13 cellular contexts compared by ENCODE assay signal in the genomic region with DNA sequence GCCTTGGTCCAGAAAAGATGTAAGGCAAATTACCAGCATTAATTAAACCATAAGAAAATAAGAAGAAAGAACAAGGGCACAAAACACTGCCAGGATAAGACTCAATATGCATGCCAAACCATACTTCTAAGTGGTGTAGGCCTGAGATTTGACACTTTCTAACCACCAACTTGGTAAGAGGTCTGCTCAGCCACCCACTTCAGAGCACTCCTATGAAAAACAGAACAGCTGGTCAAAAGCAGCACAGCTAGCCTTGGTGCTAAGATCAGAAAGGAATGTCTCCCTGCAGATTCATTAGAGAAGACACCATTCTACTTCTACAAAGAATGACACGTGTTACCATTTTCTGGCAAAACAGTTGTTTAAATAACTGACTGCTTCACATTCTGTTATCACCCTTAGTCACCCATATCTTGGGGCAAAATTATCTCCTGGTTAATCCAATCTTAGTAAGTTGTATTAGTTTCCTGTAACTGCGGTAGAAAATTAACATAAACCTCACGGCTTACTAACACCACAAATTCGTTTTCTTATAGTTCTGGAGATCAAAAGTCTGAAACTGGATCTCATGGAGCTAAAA. TPM values are rescaled to one million over a fixed set of nuclear protein-coding genes. Genes with fewer than 3 reads are reported as not detected.
DNase-seq lines count a peak whose midpoint lies in the region; ATAC-seq, FAIRE-seq and TF ChIP-seq lines count a peak whose summit lies in the region.
"Had no signal": no experiment of that assay in that cellular context is flagged by ENCODE, and none has a peak within 500 bp of the region (broad histone marks: within the 10 kb centered on the region; RNA-seq: fewer than 3 reads in every experiment).

No MANE protein-coding gene starts in this region.

- peak in 1 of 3 donors; percentile 30 for DNase-seq in CD4-positive, CD25-positive, alpha-beta regulatory T cell
- DNase-seq in T-helper 17 cell (no peak), immature natural killer cell (peak; percentile 53 to 62 (median 61)), GOT3 (lab: John Stamatoyannopoulos, UW) (no peak), pancreas (no peak), right cardiac atrium (no peak)
- no peak for DNase-seq in central memory CD4-positive, alpha-beta T cell
- DNase-seq: activated effector memory CD4-positive, alpha-beta T cell treated with anti-CD3 and anti-CD28 coated beads, Interleukin-2, amount 50 U/mL, for 16 hours; caudate nucleus; kidney glomerular epithelial cell; NCI-H1105 treated with DMSO at 0.1 percent for 48 hours; PC-3 had no signal

- 68% methylated on average over 4 of the region's 4 CpGs for WGBS in pancreas, 2 donors
- WGBS in right cardiac atrium = 89% methylated on average over 4 of the region's 4 CpGs

- H3K36me3 Mint-ChIP-seq in CD4-positive, CD25-positive, alpha-beta regulatory T cell = peaks cover 10% of the 10 kb centered on the region
- H3K36me3 Mint-ChIP-seq in T-helper 17 cell (ENCODE audit: low read depth) = no peaks in the 10 kb centered on the region
- peaks cover 0 to 7% (median 0%) of the 10 kb centered on the region in 3 donors for H3K36me3 Mint-ChIP-seq in immature natural killer cell

- peaks cover 27 to 68% (median 57%) of the 10 kb centered on the region in 4 donors for H3K4me1 Mint-ChIP-seq in CD4-positive, CD25-positive, alpha-beta regulatory T cell
- H3K4me1 Mint-ChIP-seq in T-helper 17 cell (peaks cover 37% of the 10 kb centered on the region), immature natural killer cell (peaks cover 33 to 44% of the 10 kb centered on the region in 2 donors)

- H3K27me3 ChIP-seq in CD4-positive, CD25-positive, alpha-beta regulatory T cell (ENCODE audit: control insufficient read depth, insufficient read depth, low read length) = no peaks in the 10 kb centered on the region
- H3K27me3 ChIP-seq in pancreas (no peaks in the 10 kb centered on the region), right cardiac atrium (ENCODE audit: control insufficient read depth, insufficient read depth) (no peaks in the 10 kb centered on the region)

- no peaks in the 10 kb centered on the region for H3K36me3 ChIP-seq in CD4-positive, CD25-positive, alpha-beta regulatory T cell (ENCODE audit: control insufficient read depth, insufficient read depth, low read length)
- no peaks in the 10 kb centered on the region for H3K36me3 ChIP-seq in pancreas

- no peaks in the 10 kb centered on the region for H3K9me3 ChIP-seq in CD4-positive, CD25-positive, alpha-beta regulatory T cell (ENCODE audit: control insufficient read depth in 2 of 2, low read length in 2 of 2)
- H3K9me3 ChIP-seq in T-helper 17 cell (ENCODE audit: control insufficient read depth, low read length, poor library complexity, severe bottlenecking) (no peaks in the 10 kb centered on the region), pancreas (no peaks in the 10 kb centered on the region), right cardiac atrium (ENCODE audit: control insufficient read depth, low read length) (no peaks in the 10 kb centered on the region)

- H3K27me3 Mint-ChIP-seq in CD4-positive, CD25-positive, alpha-beta regulatory T cell = no peaks in the 10 kb centered on the region
- H3K27me3 Mint-ChIP-seq in T-helper 17 cell (no peaks in the 10 kb centered on the region), immature natural killer cell (ENCODE audit: low read depth in 3 of 3) (no peaks in the 10 kb centered on the region)

- intact Hi-C loops in pancreas (cut with DNase I) = no loop called here
- intact Hi-C loops in right cardiac atrium (cut with DNase I) = no loop called here

- peak in 1 of 2 donors; percentile 19 for ATAC-seq in CD4-positive, CD25-positive, alpha-beta regulatory T cell (ENCODE audit: low read depth in 2 of 2)
- ATAC-seq in GM18520 (IDR thresholded peaks at IDR 0.05; ENCODE audit: unreplicated experiment) (peak; percentile 77), T-helper 17 cell (peak; percentile 28), pancreas (no peak), right cardiac atrium (no peak)
- ATAC-seq: PC-3 had no signal

- TF ChIP-seq CTCF in pancreas (IDR thresholded peaks at IDR 0.05) = no peak

- FAIRE-seq in pancreas (lab: Jason Lieb, UNC) = no peak

- peaks cover 0 to 1% (median 0%) of the 10 kb centered on the region in 7 donors for H3K9me3 Mint-ChIP-seq in CD4-positive, CD25-positive, alpha-beta regulatory T cell
- peaks cover 0 to 2% (median 0%) of the 10 kb centered on the region in 6 donors for H3K9me3 Mint-ChIP-seq in immature natural killer cell

- H3K27ac Mint-ChIP-seq in CD4-positive, CD25-positive, alpha-beta regulatory T cell = peak overlapping the region in 2 of 3 donors; percentile 60 to 76
- peak overlapping the region; percentile 8 for H3K27ac Mint-ChIP-seq in T-helper 17 cell
- H3K27ac Mint-ChIP-seq in immature natural killer cell = peak overlapping the region in 4 of 6 donors; percentile 24 to 63 (median 48)

- H3K27ac ChIP-seq in CD4-positive, CD25-positive, alpha-beta regulatory T cell (ENCODE audit: insufficient read depth, low read length, poor library complexity, severe bottlenecking) = peak overlapping the region; percentile 34
- no peak overlapping the region for H3K27ac ChIP-seq in pancreas
- H3K27ac ChIP-seq in right cardiac atrium (ENCODE audit: low read length) = no peak overlapping the region

- H3K4me1 ChIP-seq in CD4-positive, CD25-positive, alpha-beta regulatory T cell (ENCODE audit: control insufficient read depth, insufficient read depth, low read length, poor library complexity, severe bottlenecking) = peaks cover 45% of the 10 kb centered on the region
- H3K4me1 ChIP-seq in pancreas (peaks cover 0 to 6% (median 0%) of the 10 kb centered on the region in 3 donors), right cardiac atrium (ENCODE audit: control insufficient read depth, insufficient read depth, low read length) (no peaks in the 10 kb centered on the region)

- H3K4me3 ChIP-seq in CD4-positive, CD25-positive, alpha-beta regulatory T cell (ENCODE audit: low read depth, low read length) = peak overlapping the region; percentile 42
- H3K4me3 ChIP-seq in pancreas (no peak overlapping the region), right cardiac atrium (ENCODE audit: low read length) (no peak overlapping the region)

- H3K4me3 Mint-ChIP-seq in CD4-positive, CD25-positive, alpha-beta regulatory T cell = peak overlapping the region; percentile 2 to 22 (median 2)
- H3K4me3 Mint-ChIP-seq in T-helper 17 cell (peak overlapping the region; percentile 21), immature natural killer cell (peak overlapping the region; percentile 24 to 67 (median 42))

RNA-seq across cellular contexts. Expression of a gene that starts 13.2 kb away (rescaled TPM):
- total RNA-seq in CD4-positive, CD25-positive, alpha-beta regulatory T cell = 38.2 TPM
- 10 to 100 TPM; 20.9 to 29.1 (median 24.6) TPM for polyA plus RNA-seq in CD4-positive, CD25-positive, alpha-beta regulatory T cell
- total RNA-seq in T-helper 17 cell = 10 to 100 TPM; 35.4 to 42.0 TPM
- 10 to 100 TPM; 11.1 to 19.0 (median 16.6) TPM for polyA plus RNA-seq in immature natural killer cell
- 1 to 10 TPM; 2.5 to 3.5 (median 3.2) TPM for total RNA-seq in pancreas
- polyA plus RNA-seq in pancreas = 1 to 10 TPM in 1 of 2 donors, under 1 TPM in 1; 0.95 to 1.1 TPM
- 10 to 100 TPM in 3 of 4 donors, 1 to 10 TPM in 1; 9.9 to 15.5 (median 13.2) TPM for total RNA-seq in right cardiac atrium
- polyA plus RNA-seq in right cardiac atrium = 2.0 TPM

Comparison
In these comparisons a context has a peak if more than half of its experiments do, and no peak if none do; other contexts are left out.
1. ATAC-seq: peak in GM18520 (single experiment) and T-helper 17 cell (single experiment); none in pancreas (0 of 4) and right cardiac atrium (0 of 2).
2. DNase-seq: peak in immature natural killer cell (3 of 3); none in T-helper 17 cell (0 of 3), GOT3 (single experiment), pancreas (0 of 6), central memory CD4-positive, alpha-beta T cell (single experiment) and right cardiac atrium (0 of 3).
3. H3K27ac Mint-ChIP-seq: peak in every context shown above with its lines; median percentile 68 in CD4-positive, CD25-positive, alpha-beta regulatory T cell; 48 in immature natural killer cell; 8 in T-helper 17 cell.
4. Peak in every context shown above with its lines, with median percentiles within 50 percentile points of each other: H3K4me3 Mint-ChIP-seq.